7 cellular contexts compared by ENCODE assay signal in the genomic region with DNA sequence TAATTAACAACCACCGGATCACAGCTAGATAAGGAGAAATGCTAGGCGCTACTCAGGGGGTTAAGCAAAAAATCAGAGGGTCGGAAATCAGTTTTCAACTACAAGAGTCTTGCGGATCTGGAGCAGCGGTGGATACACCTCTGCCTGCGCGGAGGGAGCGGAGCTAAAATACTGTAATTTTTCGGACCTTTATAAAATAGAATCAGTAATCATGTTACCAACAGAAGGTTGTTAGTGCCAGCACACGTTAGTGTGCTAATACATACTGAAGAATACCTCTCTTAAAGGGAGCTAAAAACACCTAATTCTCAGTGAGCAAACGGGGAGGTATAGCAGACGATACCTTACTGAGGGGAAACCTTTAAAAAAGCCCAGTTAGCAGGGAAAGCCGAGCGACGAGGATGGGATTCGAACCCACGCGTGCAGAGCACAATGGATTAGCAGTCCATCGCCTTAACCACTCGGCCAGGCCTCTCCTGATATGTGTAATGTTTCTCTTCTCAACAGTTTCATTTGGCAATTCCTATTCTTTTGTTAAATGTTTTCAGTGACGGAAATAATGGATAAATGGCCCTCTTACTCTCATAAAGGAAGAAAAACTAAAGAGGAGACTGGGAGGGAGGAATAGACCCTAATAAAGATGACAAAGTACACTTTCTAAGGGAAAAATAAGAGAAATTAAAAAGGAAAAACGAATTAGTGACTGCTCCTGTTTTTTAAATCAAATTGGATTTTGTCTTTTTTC. TPM values are rescaled to one million over a fixed set of nuclear protein-coding genes. Genes with fewer than 3 reads are reported as not detected.
DNase-seq lines count a peak whose midpoint lies in the region; ATAC-seq and TF ChIP-seq lines count a peak whose summit lies in the region.

No MANE protein-coding gene starts in this region.

- DNase-seq in KG1 (lab: John Stamatoyannopoulos, UW) (peak; percentile 81), dedifferentiated amniotic fluid mesenchymal stem cell (ENCODE audit: extremely low spot score) (peak; percentile 86), right lobe of liver (peak in 1 of 3 donors; percentile 46), NCI-H128 (lab: John Stamatoyannopoulos, UW; ENCODE audit: unreplicated experiment) (no peak)
- DNase-seq in activated CD4-positive, alpha-beta T cell treated with anti-CD3 and anti-CD28 coated beads for 36 hours = peak; percentile 85
- peak in 2 of 3 experiments; percentile 59 to 64 for DNase-seq in stimulated activated CD4-positive, alpha-beta T cell treated with anti-CD3 and anti-CD28 coated beads, TNF-alpha, amount 100 ng/mL, for 4 hours (ENCODE audit: low read depth in 3 of 3)

- peak overlapping the region; percentile 69 for H3K4me3 Mint-ChIP-seq in activated CD4-positive, alpha-beta T cell treated with anti-CD3 and anti-CD28 coated beads for 36 hours

- no peaks in the 10 kb centered on the region for H3K27me3 Mint-ChIP-seq in activated CD4-positive, alpha-beta T cell treated with anti-CD3 and anti-CD28 coated beads for 36 hours

- no peak for TF ChIP-seq CTCF in right lobe of liver (IDR thresholded peaks at IDR 0.05)

- H3K4me3 ChIP-seq in right lobe of liver = peak overlapping the region in 2 of 3 donors; percentile 17 to 24

- H3K27ac Mint-ChIP-seq in activated CD4-positive, alpha-beta T cell treated with anti-CD3 and anti-CD28 coated beads for 36 hours = peak overlapping the region; percentile 86

- H3K36me3 ChIP-seq in right lobe of liver = no peaks in the 10 kb centered on the region

- POLR2A ChIA-PET in activated CD4-positive, alpha-beta T cell treated with anti-CD3 and anti-CD28 coated beads for 36 hours (lab: Charles Lee) = interaction anchor here (0.6 kb wide), 1 partner anchor 41 kb away, joined by 5 read pairs; no protein-coding TSS in a partner anchor

- H3K4me1 ChIP-seq in right lobe of liver = no peaks in the 10 kb centered on the region

- peaks cover 52% of the 10 kb centered on the region for H3K4me1 Mint-ChIP-seq in activated CD4-positive, alpha-beta T cell treated with anti-CD3 and anti-CD28 coated beads for 36 hours

- WGBS in right lobe of liver (ENCODE audit: insufficient coverage, low coverage, low lambda C conversion rate, missing lambda C conversion rate) = 24% methylated on average over 22 of the region's 22 CpGs

- no peaks in the 10 kb centered on the region for H3K36me3 Mint-ChIP-seq in activated CD4-positive, alpha-beta T cell treated with anti-CD3 and anti-CD28 coated beads for 36 hours (ENCODE audit: low read depth)

- H3K9me3 ChIP-seq in right lobe of liver = no peaks in the 10 kb centered on the region

- ATAC-seq in GM19035 (IDR thresholded peaks at IDR 0.05; ENCODE audit: unreplicated experiment) (peak; percentile 46), right lobe of liver (peak; percentile 70 to 84 (median 81))
- peak; percentile 63 for ATAC-seq in activated CD4-positive, alpha-beta T cell treated with anti-CD3 and anti-CD28 coated beads for 36 hours

- CTCF ChIA-PET in activated CD4-positive, alpha-beta T cell treated with anti-CD3 and anti-CD28 coated beads for 36 hours (lab: Charles Lee) = interaction anchor here (0.9 to 1.9 kb wide), 2 partner anchors 17 to 122 kb away, joined by 3 to 8 read pairs; a partner anchor contains a TSS

- intact Hi-C loops in activated CD4-positive, alpha-beta T cell treated with anti-CD3 and anti-CD28 coated beads for 36 hours (cut with DNase I, micrococcal nuclease) = loop anchor here (1.0 to 2.0 kb wide), 2 partner anchors 18 to 20 kb away; a partner anchor contains a TSS
- intact Hi-C loops in right lobe of liver (cut with DNase I) = no loop called here

- H3K27ac ChIP-seq in right lobe of liver = peak overlapping the region; percentile 26 to 49 (median 47)

- H3K27me3 ChIP-seq in right lobe of liver = no peaks in the 10 kb centered on the region

- H3K9me3 Mint-ChIP-seq in activated CD4-positive, alpha-beta T cell treated with anti-CD3 and anti-CD28 coated beads for 36 hours (ENCODE audit: low read depth) = no peaks in the 10 kb centered on the region

- TF ChIP-seq POLR2A in right lobe of liver (IDR thresholded peaks at IDR 0.05) = peak; percentile 23

RNA-seq across cellular contexts. Expression of a gene that starts 59.7 kb away (rescaled TPM):
- total RNA-seq in activated CD4-positive, alpha-beta T cell treated with anti-CD3 and anti-CD28 coated beads for 36 hours = 10 to 100 TPM; 62.5 to 62.8 TPM
- 10 to 100 TPM in 5 of 6 experiments, 1 to 10 TPM in 1; 7.7 to 21.6 (median 15.4) TPM for total RNA-seq in right lobe of liver

Comparison
In these comparisons a context has a peak if more than half of its experiments do, and no peak if none do; other contexts are left out.
1. intact Hi-C loops: an anchor here in activated CD4-positive, alpha-beta T cell treated with anti-CD3 and anti-CD28 coated beads for 36 hours (1.0 to 2.0 kb wide); none called in right lobe of liver.